16 cellular contexts compared by ENCODE assay signal in the genomic region with DNA sequence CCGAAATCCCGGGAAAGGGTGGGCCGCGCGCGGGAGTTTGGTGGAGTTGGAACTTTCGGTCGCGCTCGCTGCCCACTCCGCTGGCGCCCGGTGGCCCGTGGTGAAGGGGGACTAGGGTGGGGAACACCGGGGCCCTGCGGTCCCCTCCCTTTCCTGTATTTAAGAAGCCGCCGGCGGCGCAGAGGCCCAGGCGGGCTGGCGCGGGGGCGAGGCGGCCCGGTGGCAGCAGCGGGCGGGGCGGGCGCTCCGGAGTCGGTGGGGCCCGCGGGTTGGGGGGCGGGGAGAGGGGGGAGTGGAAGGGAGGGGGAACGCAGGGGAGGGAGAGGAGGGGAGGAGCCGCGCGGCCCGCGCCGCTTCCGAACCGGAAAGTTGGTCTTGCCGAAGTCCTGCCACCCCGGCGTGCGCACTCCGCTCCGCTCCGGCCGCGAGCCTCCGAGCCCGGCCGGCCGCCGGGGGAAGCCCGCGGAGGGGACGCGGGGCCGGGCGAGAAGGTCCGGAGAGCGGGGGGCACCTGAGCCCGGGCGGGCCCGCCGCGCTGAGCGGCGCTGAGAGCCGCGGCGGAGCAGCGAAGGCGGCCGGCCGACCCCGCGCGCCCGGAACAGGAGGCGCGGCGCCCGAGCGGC. TPM values are rescaled to one million over a fixed set of nuclear protein-coding genes. Genes with fewer than 3 reads are reported as not detected.
A peak's percentile ranks its signal among the peaks of the same experiment; 100 is the strongest.
DNase-seq lines count a peak whose midpoint lies in the region; ATAC-seq and TF ChIP-seq lines count a peak whose summit lies in the region.
"Had no signal": no experiment of that assay in that cellular context is flagged by ENCODE, and none has a peak within 500 bp of the region (broad histone marks: within the 10 kb centered on the region; RNA-seq: fewer than 3 reads in every experiment).

No MANE protein-coding gene starts in this region.

- no peak for ATAC-seq in GM21526 (IDR thresholded peaks at IDR 0.05; ENCODE audit: low FRiP score, unreplicated experiment)

- H3K4me3 ChIP-seq in HUES48 (ENCODE audit: low read depth, low read length), result peak overlapping the region; percentile 82; the same call in 1 of the 2 replicates
- H3K4me3 ChIP-seq: Peyer's patch had no signal

- peaks cover 52% of the 10 kb centered on the region for H3K4me1 ChIP-seq in HUES48 (ENCODE audit: control insufficient read depth, insufficient read depth, low read length)

- no peak for TF ChIP-seq CTCF in nephron progenitor cell (IDR thresholded peaks at IDR 0.05)

- H3K27ac Mint-ChIP-seq in nephron progenitor cell, result no peak overlapping the region
- H3K27ac Mint-ChIP-seq: memory B cell had no signal

- H3K36me3 Mint-ChIP-seq in nephron progenitor cell (ENCODE audit: low read depth), result no peaks in the 10 kb centered on the region
- H3K36me3 Mint-ChIP-seq: memory B cell had no signal

- no peaks in the 10 kb centered on the region for H3K9me3 Mint-ChIP-seq in nephron progenitor cell

- H3K27me3 Mint-ChIP-seq in nephron progenitor cell (ENCODE audit: low read depth, poor library complexity), result peaks cover 46% of the 10 kb centered on the region

- H3K27me3 ChIP-seq in HUES48 (ENCODE audit: control insufficient read depth, insufficient read depth, low read length), result peaks cover 48% of the 10 kb centered on the region

- H3K4me1 Mint-ChIP-seq in nephron progenitor cell, result peaks cover 72% of the 10 kb centered on the region

- no peaks in the 10 kb centered on the region; the same call in 1 of the 2 replicates for H3K9me3 ChIP-seq in HUES48 (ENCODE audit: control insufficient read depth, insufficient read depth, low read length)
- H3K9me3 ChIP-seq: Peyer's patch had no signal

- peak overlapping the region; percentile 38 for H3K4me3 Mint-ChIP-seq in nephron progenitor cell

- H3K9ac ChIP-seq in HUES48 (ENCODE audit: low read depth, low read length), result no peak overlapping the region

- DNase-seq in D341Med (ENCODE audit: low spot score), result peak; percentile 83
- no peak for DNase-seq in epithelial cell of prostate (ENCODE audit: low read depth, low spot score)
- peak; percentile 75 for DNase-seq in nephron progenitor cell
- no peak for DNase-seq in SK-N-DZ (ENCODE audit: low spot score)
- no peak for DNase-seq in Ammon's horn (ENCODE audit: low spot score)
- no peak for DNase-seq in germinal center (ENCODE audit: low spot score)
- DNase-seq: activated CD4-positive, alpha-beta T cell treated with anti-CD3 and anti-CD28 coated beads, Interleukin-2, amount 50 U/mL, for 48 hours; activated effector memory CD4-positive, alpha-beta T cell treated with anti-CD3 and anti-CD28 coated beads, Interleukin-2, amount 50 U/mL, for 16 hours; NCI-H2171; Peyer's patch; stimulated activated CD4-positive, alpha-beta T cell treated with anti-CD3 and anti-CD28 coated beads, Interleukin-4, amount 100 ng/mL, for 1 hour; stimulated activated naive CD4-positive, alpha-beta T cell had no signal

- H3K27ac ChIP-seq in HUES48 (ENCODE audit: low read depth, low read length) (peak overlapping the region; percentile 35), epithelial cell of prostate (peak overlapping the region; percentile 51)
- H3K27ac ChIP-seq: Peyer's patch had no signal

- H3K36me3 ChIP-seq in HUES48 (ENCODE audit: control insufficient read depth, insufficient read depth, low read length), result no peaks in the 10 kb centered on the region
- H3K36me3 ChIP-seq: Peyer's patch had no signal

RNA-seq across cellular contexts. Expression of a gene that starts 0.4 kb away (rescaled TPM):
- polyA plus RNA-seq in SK-N-DZ (2014; cell fraction: cytosol; rRNA removed), result 0.16 and 0.50 TPM in 2 replicates
- polyA plus RNA-seq in SK-N-DZ (2014; cell fraction: nucleus; rRNA removed), result 0.07 and 2.8 TPM in 2 replicates
- polyA plus RNA-seq: BJ had no signal

Comparison
In these comparisons a context has a peak if more than half of its experiments do, and no peak if none do; other contexts are left out.
1. DNase-seq: peak in D341Med (single experiment) and nephron progenitor cell (single experiment); none in epithelial cell of prostate (single experiment), SK-N-DZ (single experiment), Ammon's horn (single experiment) and germinal center (single experiment).